In genomic region chr3:66705071-66705470, GRCh38 we compare ENCODE assay signal across 22 cellular contexts.
"Had no signal": no experiment of that assay in that cellular context is flagged by ENCODE, and none has a peak within 500 bp of the region (broad histone marks: within the 10 kb centered on the region; RNA-seq: fewer than 3 reads in every experiment).

No MANE protein-coding gene starts in this region.

- H3K4me1 ChIP-seq: colonic mucosa, gastrocnemius medialis, heart right ventricle, left lung, lower lobe of right lung had no signal

- H3K4me3 ChIP-seq: colonic mucosa, esophagus squamous epithelium, gastrocnemius medialis, heart right ventricle, left lung, lower lobe of right lung, mucosa of descending colon had no signal

- H3K36me3 ChIP-seq: colonic mucosa, esophagus squamous epithelium, gastrocnemius medialis, heart right ventricle, left lung, lower lobe of right lung had no signal

- ATAC-seq: effector memory CD8-positive, alpha-beta T cell; gastrocnemius medialis; heart right ventricle; left cardiac atrium; left lung; left ventricle myocardium superior; lower lobe of right lung; mucosa of descending colon had no signal

- H3K4me3 Mint-ChIP-seq: dendritic cell treated with granulocyte-macrophage colony-stimulating factor and Interleukin-4, amounts not matched to agents 40 ng/mL and 50 ng/mL, for 4 days; effector memory CD8-positive, alpha-beta T cell; endodermal cell; mesothelial cell of epicardium had no signal

- H3K36me3 Mint-ChIP-seq: mesothelial cell of epicardium had no signal

- H3K4me1 Mint-ChIP-seq: endodermal cell, mesothelial cell of epicardium had no signal

- H3K27ac ChIP-seq: colonic mucosa, epithelial cell of prostate, esophagus squamous epithelium, gastrocnemius medialis, heart right ventricle, left lung, lower lobe of right lung had no signal

- DNase-seq: colonic mucosa; cortex of kidney; effector CD8-positive, alpha-beta T cell; effector memory CD8-positive, alpha-beta T cell; endodermal cell; esophagus squamous epithelium; foreskin fibroblast; foreskin melanocyte; gastrocnemius medialis; glutamatergic neuron; head of caudate nucleus; heart right ventricle; hippocampal formation; left cardiac atrium; left lung; left ventricle myocardium superior; lower lobe of right lung; mesenchymal stem cell; mucosa of descending colon had no signal

- H3K27ac Mint-ChIP-seq: dendritic cell treated with granulocyte-macrophage colony-stimulating factor and Interleukin-4, amounts not matched to agents 40 ng/mL and 50 ng/mL, for 4 days; effector memory CD8-positive, alpha-beta T cell; endodermal cell; mesothelial cell of epicardium had no signal

- H3K9me3 Mint-ChIP-seq: dendritic cell treated with granulocyte-macrophage colony-stimulating factor and Interleukin-4, amounts not matched to agents 40 ng/mL and 50 ng/mL, for 4 days; effector memory CD8-positive, alpha-beta T cell; endodermal cell; mesothelial cell of epicardium had no signal

- H3K9me3 ChIP-seq: colonic mucosa, esophagus squamous epithelium, gastrocnemius medialis, heart right ventricle, left lung, lower lobe of right lung, mucosa of descending colon had no signal

- H3K27me3 ChIP-seq: colonic mucosa, esophagus squamous epithelium, gastrocnemius medialis, heart right ventricle, left lung had no signal
